9 cellular contexts compared by ENCODE assay signal in the genomic region with DNA sequence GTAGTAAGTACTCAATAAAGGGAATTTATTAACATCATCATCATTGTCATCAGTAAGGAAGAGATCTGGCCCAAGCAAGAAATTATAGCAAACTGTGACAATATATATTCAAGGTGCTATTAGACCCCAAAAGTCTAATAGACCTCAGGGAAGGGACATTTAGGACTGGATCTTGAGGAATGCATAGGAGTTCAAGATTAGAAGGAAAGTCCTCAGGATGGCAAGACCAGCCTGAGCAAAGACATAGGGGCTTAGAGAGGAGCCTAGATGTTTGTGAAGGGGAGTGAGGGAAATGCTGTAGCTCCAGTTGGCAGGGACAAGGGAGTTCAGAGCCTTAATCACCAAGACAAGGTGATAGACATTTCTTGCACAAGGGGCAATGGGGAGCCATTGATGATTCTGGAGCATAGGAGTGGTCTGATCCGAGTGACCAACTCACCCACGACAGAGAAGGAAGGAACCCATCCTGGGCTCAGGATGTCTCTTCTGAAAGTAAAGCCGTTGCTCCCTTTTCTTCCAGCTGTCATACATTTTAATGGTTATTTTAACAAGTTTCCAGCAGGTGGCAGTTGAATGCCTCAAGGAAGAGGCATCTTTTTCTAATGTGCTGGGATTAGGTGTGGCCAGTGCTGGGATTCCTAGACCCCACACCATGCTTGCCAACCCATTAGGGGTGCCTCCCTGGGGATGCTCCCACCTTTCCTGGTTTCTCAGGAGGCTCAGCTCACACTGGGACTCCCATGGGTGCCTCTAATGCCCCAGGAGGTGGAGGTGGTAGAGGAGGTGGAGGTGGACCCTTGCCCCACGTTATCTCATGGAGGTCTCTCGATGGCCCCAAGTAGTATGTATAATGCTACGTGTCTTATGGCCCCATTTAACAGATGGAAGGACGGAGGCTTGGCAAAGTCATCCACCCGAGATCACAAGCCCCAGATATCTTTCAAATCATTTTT. TPM values are rescaled to one million over a fixed set of nuclear protein-coding genes. Genes with fewer than 3 reads are reported as not detected.
DNase-seq lines count a peak whose midpoint lies in the region; ATAC-seq lines count a peak whose summit lies in the region.
"Had no signal": no experiment of that assay in that cellular context is flagged by ENCODE, and none has a peak within 500 bp of the region (broad histone marks: within the 10 kb centered on the region; RNA-seq: fewer than 3 reads in every experiment).

No MANE protein-coding gene starts in this region.

- POLR2A ChIA-PET in activated CD8-positive, alpha-beta T cell treated with anti-CD3 and anti-CD28 coated beads, Interleukin-2, amount 10 ng/mL, durations not matched to agents 7 days and 5 days (lab: Charles Lee), result interaction anchor here (0.6 kb wide), 1 partner anchor 52 kb away, joined by 3 read pairs; no protein-coding TSS in a partner anchor

- no peak overlapping the region for H3K4me3 Mint-ChIP-seq in activated CD8-positive, alpha-beta T cell treated with anti-CD3 and anti-CD28 coated beads, Interleukin-2, amount 10 ng/mL, durations not matched to agents 7 days and 5 days
- H3K4me3 Mint-ChIP-seq: activated naive CD8-positive, alpha-beta T cell had no signal

- no peaks in the 10 kb centered on the region for H3K36me3 Mint-ChIP-seq in activated CD8-positive, alpha-beta T cell treated with anti-CD3 and anti-CD28 coated beads, Interleukin-2, amount 10 ng/mL, durations not matched to agents 7 days and 5 days (ENCODE audit: low read depth)
- H3K36me3 Mint-ChIP-seq: activated naive CD8-positive, alpha-beta T cell had no signal

- no peaks in the 10 kb centered on the region for H3K27me3 ChIP-seq in MG63

- CTCF ChIA-PET in activated CD8-positive, alpha-beta T cell treated with anti-CD3 and anti-CD28 coated beads, Interleukin-2, amount 10 ng/mL, durations not matched to agents 7 days and 5 days (lab: Charles Lee), result interaction anchor here (0.7 to 2.3 kb wide), 7 partner anchors 44 to 482 kb away, joined by 3 to 11 read pairs (median 3); no protein-coding TSS in a partner anchor

- H3K36me3 ChIP-seq in MG63, result no peaks in the 10 kb centered on the region

- peak; percentile 27 for ATAC-seq in activated CD8-positive, alpha-beta T cell treated with anti-CD3 and anti-CD28 coated beads, Interleukin-2, amount 10 ng/mL, durations not matched to agents 7 days and 5 days
- ATAC-seq in GM21528 (IDR thresholded peaks at IDR 0.05; ENCODE audit: low FRiP score, unreplicated experiment), result no peak
- no peak for ATAC-seq in GM19397 (IDR thresholded peaks at IDR 0.05; ENCODE audit: unreplicated experiment)

- H3K4me3 ChIP-seq in MG63, result no peak overlapping the region

- no peaks in the 10 kb centered on the region for H3K9me3 Mint-ChIP-seq in activated CD8-positive, alpha-beta T cell treated with anti-CD3 and anti-CD28 coated beads, Interleukin-2, amount 10 ng/mL, durations not matched to agents 7 days and 5 days (ENCODE audit: insufficient read depth)

- peaks cover 3% of the 10 kb centered on the region for H3K27me3 Mint-ChIP-seq in activated CD8-positive, alpha-beta T cell treated with anti-CD3 and anti-CD28 coated beads, Interleukin-2, amount 10 ng/mL, durations not matched to agents 7 days and 5 days (ENCODE audit: low read depth)
- H3K27me3 Mint-ChIP-seq: activated naive CD8-positive, alpha-beta T cell had no signal

- H3K4me1 Mint-ChIP-seq in activated CD8-positive, alpha-beta T cell treated with anti-CD3 and anti-CD28 coated beads, Interleukin-2, amount 10 ng/mL, durations not matched to agents 7 days and 5 days (ENCODE audit: low read depth), result no peaks in the 10 kb centered on the region

- no peaks in the 10 kb centered on the region for H3K9me3 ChIP-seq in MG63

- H3K27ac Mint-ChIP-seq in activated CD8-positive, alpha-beta T cell treated with anti-CD3 and anti-CD28 coated beads, Interleukin-2, amount 10 ng/mL, durations not matched to agents 7 days and 5 days, result no peak overlapping the region
- H3K27ac Mint-ChIP-seq: activated naive CD8-positive, alpha-beta T cell had no signal

- DNase-seq in SKM-1 treated with dmso at 0.1 percent for 144 hours (lab: John Stamatoyannopoulos, UW; ENCODE audit: unreplicated experiment), result peak; percentile 2
- DNase-seq in SKM-1 (lab: John Stamatoyannopoulos, UW; ENCODE audit: unreplicated experiment), result no peak
- DNase-seq in NCI-H146 (lab: John Stamatoyannopoulos, UW), result peak; percentile 52
- no peak for DNase-seq in activated CD8-positive, alpha-beta T cell treated with anti-CD3 and anti-CD28 coated beads, Interleukin-2, amount 10 ng/mL, durations not matched to agents 7 days and 5 days
- peak; percentile 40 for DNase-seq in iPS DF 19.7 (ENCODE audit: low read depth, low spot score)
- no peak for DNase-seq in MG63

RNA-seq across cellular contexts. Expression of a gene that starts 37.8 kb away (rescaled TPM):
- total RNA-seq in activated CD8-positive, alpha-beta T cell treated with anti-CD3 and anti-CD28 coated beads, Interleukin-2, amount 10 ng/mL, durations not matched to agents 7 days and 5 days, result 1 to 10 TPM; 1.1 to 1.7 TPM
- 11.2 and 12.6 TPM in 2 replicates for total RNA-seq in MG63 (2014; rRNA removed; shearing (Covaris generic); ENCODE audit: low replicate concordance)

Comparison
In these comparisons a context has a peak if more than half of its experiments do, and no peak if none do; other contexts are left out.
1. DNase-seq: peak in SKM-1 treated with dmso at 0.1 percent for 144 hours (single experiment), NCI-H146 (single experiment) and iPS DF 19.7 (single experiment); none in SKM-1 (single experiment), activated CD8-positive, alpha-beta T cell treated with anti-CD3 and anti-CD28 coated beads, Interleukin-2, amount 10 ng/mL, durations not matched to agents 7 days and 5 days (single experiment) and MG63 (single experiment).